In the genomic region with DNA sequence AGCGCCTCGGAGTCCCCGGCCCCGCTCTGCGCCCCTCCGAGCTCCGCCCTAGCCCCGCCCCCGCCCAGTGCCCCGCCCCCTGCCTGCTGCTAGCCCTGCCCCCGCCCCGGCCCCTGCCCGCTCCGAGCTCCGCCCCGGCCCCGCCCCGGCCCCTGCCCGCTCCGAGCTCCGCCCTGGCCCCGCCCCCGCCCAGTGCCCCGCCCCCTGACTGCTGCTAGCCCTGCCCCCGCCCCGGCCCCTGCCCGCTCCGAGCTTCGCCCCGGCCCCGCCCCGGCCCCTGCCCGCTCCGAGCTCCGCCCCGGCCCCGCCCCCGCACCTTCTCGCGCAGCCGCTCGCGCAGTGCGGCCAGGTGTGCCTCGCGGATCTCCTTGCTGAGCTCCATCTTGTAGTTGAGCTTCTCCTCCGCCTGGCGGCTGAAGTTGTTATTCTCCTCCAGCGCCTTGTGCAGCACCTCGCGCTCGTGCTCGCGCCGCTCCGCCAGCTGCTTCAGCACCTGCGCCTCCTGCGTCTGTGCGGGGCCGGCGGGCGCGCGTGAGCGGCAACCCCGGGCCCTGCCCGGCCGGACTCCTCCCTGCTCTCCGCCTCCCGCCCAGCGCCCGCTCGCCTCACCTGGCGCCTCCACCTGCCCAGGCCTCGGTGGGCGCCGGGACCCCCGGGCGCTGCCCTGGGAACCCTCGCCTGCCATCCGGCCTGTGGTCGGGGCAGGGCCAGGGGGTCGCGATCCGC, we compare ENCODE assay signal across 8 cellular contexts. TPM values are rescaled to one million over a fixed set of nuclear protein-coding genes. Genes with fewer than 3 reads are reported as not detected.
DNase-seq lines count a peak whose midpoint lies in the region; ATAC-seq and TF ChIP-seq lines count a peak whose summit lies in the region.

No MANE protein-coding gene starts in this region.

- H3K36me3 ChIP-seq in DOHH2 (ENCODE audit: control insufficient read depth, low read length) (no peaks in the 10 kb centered on the region), SJSA1 (no peaks in the 10 kb centered on the region), testis (ENCODE audit: low read depth, missing control alignments) (no peaks in the 10 kb centered on the region)

- no peaks in the 10 kb centered on the region for H3K27me3 ChIP-seq in DOHH2 (ENCODE audit: control insufficient read depth, low read length)
- peaks cover 12% of the 10 kb centered on the region for H3K27me3 ChIP-seq in SJSA1 (replicated peaks)
- no peaks in the 10 kb centered on the region for H3K27me3 ChIP-seq in testis

- H3F3A ChIP-seq in DOHH2 (ENCODE audit: control insufficient read depth, insufficient read depth), result peaks cover 5% of the 10 kb centered on the region

- no peak for TF ChIP-seq POLR2A in testis (IDR thresholded peaks at IDR 0.05)

- peak overlapping the region; percentile 76 for H3K4me3 ChIP-seq in DOHH2 (ENCODE audit: low read length)
- H3K4me3 ChIP-seq in SJSA1, result peak overlapping the region; percentile 35
- peak overlapping the region; percentile 56 to 62 for H3K4me3 ChIP-seq in testis

- DNase-seq in SJSA1 (ENCODE audit: low read depth in 1 of 2, low spot score in 2 of 2) (peak in 1 of 2 experiments; percentile 78), germinal center (ENCODE audit: low spot score) (peak; percentile 95), omental fat pad (ENCODE audit: low spot score) (peak; percentile 78), testis (peak; percentile 89)
- DNase-seq in activated naive CD4-positive, alpha-beta T cell (lab: John Stamatoyannopoulos, UW), result peak; percentile 100

- ATAC-seq in GM21737 (IDR thresholded peaks at IDR 0.05; ENCODE audit: unreplicated experiment) (peak; percentile 49), omental fat pad (ENCODE audit: low FRiP score) (peak; percentile 73)

- TF ChIP-seq CTCF in DOHH2 (IDR thresholded peaks at IDR 0.05; ENCODE audit: low read depth, low read length, poor library complexity, severe bottlenecking) (peak; percentile 48), LNCAP (IDR thresholded peaks at IDR 0.05) (peak; percentile 34; the same call in 1 of the 2 replicates), omental fat pad (IDR thresholded peaks at IDR 0.05) (no peak), testis (IDR thresholded peaks at IDR 0.05) (peak in 2 of 3 experiments; percentile 15 to 55)

- H3K9me2 ChIP-seq in DOHH2 (replicated peaks; ENCODE audit: control insufficient read depth, low read length), result no peaks in the 10 kb centered on the region

- intact Hi-C loops in testis (cut with DNase I; ENCODE audit: low total_unique reads), result no loop called here

- no peaks in the 10 kb centered on the region for H4K20me1 ChIP-seq in DOHH2 (ENCODE audit: control insufficient read depth, insufficient read depth, low read depth, low read length)

- H3K9me3 ChIP-seq in DOHH2 (ENCODE audit: control insufficient read depth, insufficient read depth, low read length) (no peaks in the 10 kb centered on the region), SJSA1 (replicated peaks) (no peaks in the 10 kb centered on the region), testis (no peaks in the 10 kb centered on the region)

- H3K27ac ChIP-seq in DOHH2 (ENCODE audit: low read depth, low read length) (peak overlapping the region; percentile 42), SJSA1 (no peak overlapping the region), testis (peak overlapping the region; percentile 10 to 83)

- H3K4me1 ChIP-seq in DOHH2 (ENCODE audit: control insufficient read depth, low read length) (peaks cover 42% of the 10 kb centered on the region), SJSA1 (replicated peaks) (peaks cover 11% of the 10 kb centered on the region), testis (no peaks in the 10 kb centered on the region)

- no peaks in the 10 kb centered on the region for H3K79me2 ChIP-seq in DOHH2 (ENCODE audit: control insufficient read depth, low read length)

- 4% methylated on average over 17 of the region's 85 CpGs; no CpG with 5 or more reads in 1 of the 2 donors for WGBS in testis, 2 donors

- H3K4me2 ChIP-seq in DOHH2 (ENCODE audit: low read length), result peak overlapping the region; percentile 98

RNA-seq across cellular contexts. Expression of a gene that starts 11.3 kb away (rescaled TPM):
- total RNA-seq in SJSA1 (2014; rRNA removed; shearing (Covaris generic)), result 1.3 and 4.6 TPM in 2 replicates
- total RNA-seq in omental fat pad (10 to 100 TPM in 2 of 4 donors, 1 to 10 TPM in 2; 7.6 to 17.4 (median 12.0) TPM), testis (10 to 100 TPM in 1 of 2 donors, 1 to 10 TPM in 1; 8.4 to 16.5 TPM)
- polyA plus RNA-seq in testis (ENCODE audit: insufficient read depth, low read depth, low replicate concordance), result 15.1 TPM

RNA-seq across cellular contexts. Expression of a gene that starts 15.1 kb away (rescaled TPM):
- 8.7 and 10.4 TPM in 2 replicates for total RNA-seq in SJSA1 (2014; rRNA removed; shearing (Covaris generic))
- total RNA-seq in omental fat pad (10 to 100 TPM in 1 of 4 donors, 1 to 10 TPM in 3; 6.6 to 12.8 (median 9.2) TPM), testis (10 to 100 TPM; 31.0 to 33.1 TPM)
- 20.3 TPM for polyA plus RNA-seq in testis (ENCODE audit: insufficient read depth, low read depth, low replicate concordance)

RNA-seq across cellular contexts. Expression of a gene that starts 16.2 kb away (rescaled TPM):
- 8.4 and 11.0 TPM in 2 replicates for total RNA-seq in SJSA1 (2014; rRNA removed; shearing (Covaris generic))
- total RNA-seq in omental fat pad, result 10 to 100 TPM; 10.2 to 34.4 (median 21.6) TPM
- 10 to 100 TPM; 56.8 to 84.6 TPM for total RNA-seq in testis
- 34.2 TPM for polyA plus RNA-seq in testis (ENCODE audit: insufficient read depth, low read depth, low replicate concordance)

RNA-seq across cellular contexts. Expression of a gene that starts 54.5 kb away (rescaled TPM):
- 1.9 TPM in 1 of 2 replicates, not detected in the other for total RNA-seq in SJSA1 (2014; rRNA removed; shearing (Covaris generic))
- total RNA-seq in omental fat pad, result 10 to 100 TPM; 10.5 to 91.9 (median 12.3) TPM
- 10 to 100 TPM; 26.2 to 30.5 TPM for total RNA-seq in testis
- 3.0 TPM for polyA plus RNA-seq in testis (ENCODE audit: insufficient read depth, low read depth, low replicate concordance)

Comparison
In these comparisons a context has a peak if more than half of its experiments do, and no peak if none do; other contexts are left out.
1. CTCF ChIP-seq: peak in DOHH2 (single experiment), LNCAP (single experiment) and testis (2 of 3); none in omental fat pad (0 of 3).
2. Peak in every context shown above with its lines, with median percentiles within 50 percentile points of each other: H3K4me3 ChIP-seq.